8 cellular contexts compared by ENCODE assay signal in the genomic region with DNA sequence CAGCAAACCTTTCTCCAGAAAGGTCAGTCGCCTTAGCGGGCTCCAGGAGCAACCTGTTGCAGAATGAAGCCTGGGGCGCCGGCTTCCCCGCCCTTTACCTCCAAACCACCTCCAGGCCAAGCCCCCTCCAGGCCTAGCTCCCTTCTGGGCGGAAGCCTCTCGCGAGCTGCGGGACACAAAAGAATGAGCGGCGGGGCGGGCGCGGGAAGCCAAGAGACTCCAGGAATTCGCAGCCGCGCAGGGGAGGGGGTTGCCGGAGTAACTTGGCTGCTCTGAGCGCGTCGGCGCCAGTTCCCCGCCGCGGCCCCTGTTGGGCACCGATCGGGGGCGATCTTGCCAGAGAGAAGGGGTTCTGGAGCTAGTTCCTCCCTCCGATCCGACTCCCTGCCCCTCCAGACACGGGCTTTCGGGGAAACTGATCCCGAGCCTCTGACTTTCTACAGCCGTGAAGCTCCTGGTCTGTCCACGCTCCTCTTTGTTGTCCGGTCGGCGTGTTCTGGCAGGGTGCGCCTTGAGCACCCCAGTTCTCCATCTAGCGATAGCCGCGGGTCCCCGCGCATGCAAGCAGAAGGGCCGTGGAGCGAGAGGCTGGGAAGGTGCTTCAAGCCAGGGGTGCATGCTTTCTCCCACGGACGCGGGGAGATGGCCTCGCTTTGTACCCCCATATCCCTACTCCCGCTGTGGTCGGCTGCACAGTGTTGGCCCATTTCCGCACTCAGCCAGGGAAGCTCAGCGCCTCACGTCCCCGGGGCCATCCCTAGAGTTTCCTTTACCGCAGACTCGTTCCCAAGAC. TPM values are rescaled to one million over a fixed set of nuclear protein-coding genes. Genes with fewer than 3 reads are reported as not detected.
DNase-seq lines count a peak whose midpoint lies in the region; ATAC-seq, FAIRE-seq and TF ChIP-seq lines count a peak whose summit lies in the region.
"Had no signal": no experiment of that assay in that cellular context is flagged by ENCODE, and none has a peak within 500 bp of the region (broad histone marks: within the 10 kb centered on the region; RNA-seq: fewer than 3 reads in every experiment).

No MANE protein-coding gene starts in this region.

- H3K27me3 ChIP-seq in neuron (ENCODE audit: insufficient read depth, low read length): no peaks in the 10 kb centered on the region

- H3K9me3 ChIP-seq in neuron (ENCODE audit: low read length): no peaks in the 10 kb centered on the region

- H3K9me3 Mint-ChIP-seq in activated CD8-positive, alpha-beta memory T cell treated with anti-CD3 and anti-CD28 coated beads, Interleukin-2, amount 10 ng/mL, durations not matched to agents 7 days and 5 days (ENCODE audit: low read depth): no peaks in the 10 kb centered on the region
- H3K9me3 Mint-ChIP-seq in glutamatergic neuron (ENCODE audit: unreplicated experiment): peaks cover 14% of the 10 kb centered on the region

- peaks cover 1% of the 10 kb centered on the region for H3K36me3 Mint-ChIP-seq in activated CD8-positive, alpha-beta memory T cell treated with anti-CD3 and anti-CD28 coated beads, Interleukin-2, amount 10 ng/mL, durations not matched to agents 7 days and 5 days
- H3K36me3 Mint-ChIP-seq in glutamatergic neuron (ENCODE audit: unreplicated experiment): no peaks in the 10 kb centered on the region

- H3K4me1 Mint-ChIP-seq in activated CD8-positive, alpha-beta memory T cell treated with anti-CD3 and anti-CD28 coated beads, Interleukin-2, amount 10 ng/mL, durations not matched to agents 7 days and 5 days: peaks cover 10% of the 10 kb centered on the region
- peaks cover 13% of the 10 kb centered on the region for H3K4me1 Mint-ChIP-seq in glutamatergic neuron (ENCODE audit: low read depth, unreplicated experiment)

- H3K4me3 ChIP-seq in neuron (ENCODE audit: low read length): peak overlapping the region; percentile 99

- DNase-seq in HEK293T (ENCODE audit: extremely low spot score) (peak; percentile 15), glutamatergic neuron (peak; percentile 62), D721Med (ENCODE audit: insufficient read length, low spot score) (no peak), T1000 (lab: John Stamatoyannopoulos, UW) (no peak)
- no peak for DNase-seq in activated CD8-positive, alpha-beta memory T cell treated with anti-CD3 and anti-CD28 coated beads, Interleukin-2, amount 10 ng/mL, durations not matched to agents 7 days and 5 days

- CTCF ChIA-PET in HEK293T (lab: Yijun Ruan, JAX): no interaction called here
- CTCF ChIA-PET in activated CD8-positive, alpha-beta memory T cell treated with anti-CD3 and anti-CD28 coated beads, Interleukin-2, amount 10 ng/mL, durations not matched to agents 7 days and 5 days (lab: Charles Lee): interaction anchor here (1.2 kb wide), 1 partner anchor 9 kb away, joined by 5 read pairs; no protein-coding TSS in a partner anchor

- no peak for TF ChIP-seq CTCF in glutamatergic neuron (IDR thresholded peaks at IDR 0.05; ENCODE audit: partially characterized antibody, unreplicated experiment)
- TF ChIP-seq CTCF in D721Med (IDR thresholded peaks at IDR 0.05; ENCODE audit: insufficient read depth, missing control alignments): no peak

- peaks cover 7% of the 10 kb centered on the region for H3K36me3 ChIP-seq in neuron (ENCODE audit: insufficient read depth, low read length)

- POLR2A ChIA-PET in HEK293T (lab: Yijun Ruan, JAX): no interaction called here

- no peak for FAIRE-seq in D721Med (lab: Jason Lieb, UNC)

- peak overlapping the region; percentile 41 for H3K4me3 Mint-ChIP-seq in activated CD8-positive, alpha-beta memory T cell treated with anti-CD3 and anti-CD28 coated beads, Interleukin-2, amount 10 ng/mL, durations not matched to agents 7 days and 5 days
- peak overlapping the region; percentile 88 for H3K4me3 Mint-ChIP-seq in glutamatergic neuron (ENCODE audit: unreplicated experiment)

- peak overlapping the region; percentile 89 for H2AFZ ChIP-seq in neuron (ENCODE audit: low read depth, low read length)

- ATAC-seq in activated CD8-positive, alpha-beta memory T cell treated with anti-CD3 and anti-CD28 coated beads, Interleukin-2, amount 10 ng/mL, durations not matched to agents 7 days and 5 days: peak; percentile 39
- no peak for ATAC-seq in GM18907 (IDR thresholded peaks at IDR 0.05; ENCODE audit: unreplicated experiment)

- no peak overlapping the region for H3K27ac Mint-ChIP-seq in activated CD8-positive, alpha-beta memory T cell treated with anti-CD3 and anti-CD28 coated beads, Interleukin-2, amount 10 ng/mL, durations not matched to agents 7 days and 5 days
- H3K27ac Mint-ChIP-seq in glutamatergic neuron (ENCODE audit: unreplicated experiment): peak overlapping the region; percentile 48

- peaks cover 20% of the 10 kb centered on the region for H3K4me1 ChIP-seq in neuron (ENCODE audit: insufficient read depth, low read length)

- peaks cover 77% of the 10 kb centered on the region for H3K27me3 Mint-ChIP-seq in activated CD8-positive, alpha-beta memory T cell treated with anti-CD3 and anti-CD28 coated beads, Interleukin-2, amount 10 ng/mL, durations not matched to agents 7 days and 5 days
- peaks cover 4% of the 10 kb centered on the region for H3K27me3 Mint-ChIP-seq in glutamatergic neuron (ENCODE audit: unreplicated experiment)

TF ChIP-seq in HEK293T, 16 proteins besides CTCF, POLR2A, EP300 and RAD21:
- TF ChIP-seq LEF1 (IDR thresholded peaks at IDR 0.05; ENCODE audit: borderline replicate concordance): no peak
- no peak for TF ChIP-seq SUZ12 (IDR thresholded peaks at IDR 0.05)
- no peak for TF ChIP-seq ZNF384 (IDR thresholded peaks at IDR 0.05)
- TF ChIP-seq FOXM1 (IDR thresholded peaks at IDR 0.05; ENCODE audit: borderline replicate concordance): no peak

RNA-seq across cellular contexts. Expression of a gene that starts 1.2 kb away (rescaled TPM):
- total RNA-seq in activated CD8-positive, alpha-beta memory T cell treated with anti-CD3 and anti-CD28 coated beads, Interleukin-2, amount 10 ng/mL, durations not matched to agents 7 days and 5 days: not detected
- 36.9 TPM for total RNA-seq in glutamatergic neuron (ENCODE audit: unreplicated experiment)
- total RNA-seq: lung microvascular endothelial cell had no signal

Comparison
In these comparisons a context has a peak if more than half of its experiments do, and no peak if none do; other contexts are left out.
1. DNase-seq: peak in HEK293T (single experiment) and glutamatergic neuron (single experiment); none in activated CD8-positive, alpha-beta memory T cell treated with anti-CD3 and anti-CD28 coated beads, Interleukin-2, amount 10 ng/mL, durations not matched to agents 7 days and 5 days (single experiment), D721Med (single experiment) and T1000 (single experiment).
2. RNA of a gene that starts 1.2 kb away (total RNA-seq): 36.9 TPM in glutamatergic neuron (single experiment); not detected in activated CD8-positive, alpha-beta memory T cell treated with anti-CD3 and anti-CD28 coated beads, Interleukin-2, amount 10 ng/mL, durations not matched to agents 7 days and 5 days; every median in the first group is over 10 times any median in the second.